ENCODE assay signal across 1 cellular context in the genomic region with DNA sequence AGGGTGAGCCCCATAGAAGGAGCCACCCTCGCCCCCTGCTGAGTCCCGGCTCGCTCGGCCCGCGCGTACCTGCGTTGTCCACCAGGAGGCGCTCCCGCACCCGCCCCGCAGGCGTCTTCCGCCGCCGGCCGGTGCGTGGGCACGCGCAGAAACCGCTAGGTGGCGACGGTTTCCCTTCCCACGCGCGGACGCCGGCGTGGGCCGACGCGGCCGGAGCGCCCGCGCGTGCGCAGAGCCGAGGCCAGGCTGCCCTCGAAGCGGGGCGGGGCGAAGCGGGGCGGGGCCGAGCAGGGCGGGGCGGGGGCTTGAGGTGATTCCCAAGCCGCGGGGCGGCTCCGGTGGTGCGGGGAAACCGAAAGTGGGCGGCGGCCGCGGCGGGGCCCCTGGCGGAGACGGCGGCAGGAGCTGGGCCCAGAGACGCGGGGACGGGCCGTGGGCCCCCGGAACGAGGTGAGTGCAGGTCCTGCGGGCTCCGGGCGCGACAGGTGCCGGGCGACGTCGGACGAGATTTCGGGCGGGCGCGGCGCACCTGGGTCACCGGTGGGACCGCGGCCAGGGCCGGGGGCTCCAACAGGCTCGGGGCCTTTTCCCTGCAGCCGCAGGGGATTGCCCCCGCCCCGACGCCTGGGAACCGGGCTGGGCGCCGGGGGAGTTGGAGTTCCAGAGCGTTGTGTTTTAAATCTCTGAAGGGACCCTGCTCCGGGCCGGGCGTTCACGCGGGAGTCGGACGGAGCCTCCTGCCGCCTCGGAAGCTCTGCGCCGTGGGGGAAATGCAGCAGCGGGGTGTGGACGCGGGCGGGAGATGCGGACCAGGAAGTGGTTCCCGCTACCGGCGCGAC.
TF ChIP-seq lines count a peak whose summit lies in the region.

A gene with protein sequence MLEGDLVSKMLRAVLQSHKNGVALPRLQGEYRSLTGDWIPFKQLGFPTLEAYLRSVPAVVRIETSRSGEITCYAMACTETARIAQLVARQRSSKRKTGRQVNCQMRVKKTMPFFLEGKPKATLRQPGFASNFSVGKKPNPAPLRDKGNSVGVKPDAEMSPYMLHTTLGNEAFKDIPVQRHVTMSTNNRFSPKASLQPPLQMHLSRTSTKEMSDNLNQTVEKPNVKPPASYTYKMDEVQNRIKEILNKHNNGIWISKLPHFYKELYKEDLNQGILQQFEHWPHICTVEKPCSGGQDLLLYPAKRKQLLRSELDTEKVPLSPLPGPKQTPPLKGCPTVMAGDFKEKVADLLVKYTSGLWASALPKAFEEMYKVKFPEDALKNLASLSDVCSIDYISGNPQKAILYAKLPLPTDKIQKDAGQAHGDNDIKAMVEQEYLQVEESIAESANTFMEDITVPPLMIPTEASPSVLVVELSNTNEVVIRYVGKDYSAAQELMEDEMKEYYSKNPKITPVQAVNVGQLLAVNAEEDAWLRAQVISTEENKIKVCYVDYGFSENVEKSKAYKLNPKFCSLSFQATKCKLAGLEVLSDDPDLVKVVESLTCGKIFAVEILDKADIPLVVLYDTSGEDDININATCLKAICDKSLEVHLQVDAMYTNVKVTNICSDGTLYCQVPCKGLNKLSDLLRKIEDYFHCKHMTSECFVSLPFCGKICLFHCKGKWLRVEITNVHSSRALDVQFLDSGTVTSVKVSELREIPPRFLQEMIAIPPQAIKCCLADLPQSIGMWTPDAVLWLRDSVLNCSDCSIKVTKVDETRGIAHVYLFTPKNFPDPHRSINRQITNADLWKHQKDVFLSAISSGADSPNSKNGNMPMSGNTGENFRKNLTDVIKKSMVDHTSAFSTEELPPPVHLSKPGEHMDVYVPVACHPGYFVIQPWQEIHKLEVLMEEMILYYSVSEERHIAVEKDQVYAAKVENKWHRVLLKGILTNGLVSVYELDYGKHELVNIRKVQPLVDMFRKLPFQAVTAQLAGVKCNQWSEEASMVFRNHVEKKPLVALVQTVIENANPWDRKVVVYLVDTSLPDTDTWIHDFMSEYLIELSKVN (plus strand): TSS at position 308 of the 839 bp plus-strand sequence. CDS start 16,370 bp downstream, outside the sequence.

TF ChIP-seq in SK-N-SH, 30 proteins besides CTCF, POLR2A, EP300 and RAD21 (continued from another document):
- TF ChIP-seq SMC3 (IDR thresholded peaks at IDR 0.05; ENCODE audit: low read depth, low read length) = peak; percentile 88
- TF ChIP-seq, protein P1, sequence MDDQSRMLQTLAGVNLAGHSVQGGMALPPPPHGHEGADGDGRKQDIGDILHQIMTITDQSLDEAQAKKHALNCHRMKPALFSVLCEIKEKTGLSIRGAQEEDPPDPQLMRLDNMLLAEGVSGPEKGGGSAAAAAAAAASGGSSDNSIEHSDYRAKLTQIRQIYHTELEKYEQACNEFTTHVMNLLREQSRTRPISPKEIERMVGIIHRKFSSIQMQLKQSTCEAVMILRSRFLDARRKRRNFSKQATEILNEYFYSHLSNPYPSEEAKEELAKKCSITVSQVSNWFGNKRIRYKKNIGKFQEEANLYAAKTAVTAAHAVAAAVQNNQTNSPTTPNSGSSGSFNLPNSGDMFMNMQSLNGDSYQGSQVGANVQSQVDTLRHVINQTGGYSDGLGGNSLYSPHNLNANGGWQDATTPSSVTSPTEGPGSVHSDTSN (IDR thresholded peaks at IDR 0.05) = no peak
- TF ChIP-seq RXRA (IDR thresholded peaks at IDR 0.05; ENCODE audit: borderline replicate concordance, low read depth) = no peak
- TF ChIP-seq, protein P2, sequence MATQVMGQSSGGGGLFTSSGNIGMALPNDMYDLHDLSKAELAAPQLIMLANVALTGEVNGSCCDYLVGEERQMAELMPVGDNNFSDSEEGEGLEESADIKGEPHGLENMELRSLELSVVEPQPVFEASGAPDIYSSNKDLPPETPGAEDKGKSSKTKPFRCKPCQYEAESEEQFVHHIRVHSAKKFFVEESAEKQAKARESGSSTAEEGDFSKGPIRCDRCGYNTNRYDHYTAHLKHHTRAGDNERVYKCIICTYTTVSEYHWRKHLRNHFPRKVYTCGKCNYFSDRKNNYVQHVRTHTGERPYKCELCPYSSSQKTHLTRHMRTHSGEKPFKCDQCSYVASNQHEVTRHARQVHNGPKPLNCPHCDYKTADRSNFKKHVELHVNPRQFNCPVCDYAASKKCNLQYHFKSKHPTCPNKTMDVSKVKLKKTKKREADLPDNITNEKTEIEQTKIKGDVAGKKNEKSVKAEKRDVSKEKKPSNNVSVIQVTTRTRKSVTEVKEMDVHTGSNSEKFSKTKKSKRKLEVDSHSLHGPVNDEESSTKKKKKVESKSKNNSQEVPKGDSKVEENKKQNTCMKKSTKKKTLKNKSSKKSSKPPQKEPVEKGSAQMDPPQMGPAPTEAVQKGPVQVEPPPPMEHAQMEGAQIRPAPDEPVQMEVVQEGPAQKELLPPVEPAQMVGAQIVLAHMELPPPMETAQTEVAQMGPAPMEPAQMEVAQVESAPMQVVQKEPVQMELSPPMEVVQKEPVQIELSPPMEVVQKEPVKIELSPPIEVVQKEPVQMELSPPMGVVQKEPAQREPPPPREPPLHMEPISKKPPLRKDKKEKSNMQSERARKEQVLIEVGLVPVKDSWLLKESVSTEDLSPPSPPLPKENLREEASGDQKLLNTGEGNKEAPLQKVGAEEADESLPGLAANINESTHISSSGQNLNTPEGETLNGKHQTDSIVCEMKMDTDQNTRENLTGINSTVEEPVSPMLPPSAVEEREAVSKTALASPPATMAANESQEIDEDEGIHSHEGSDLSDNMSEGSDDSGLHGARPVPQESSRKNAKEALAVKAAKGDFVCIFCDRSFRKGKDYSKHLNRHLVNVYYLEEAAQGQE (IDR thresholded peaks at IDR 0.05; ENCODE audit: low read depth, low read length) = peak; percentile 47; the same call in 1 of the 2 replicates
- TF ChIP-seq, protein P3, sequence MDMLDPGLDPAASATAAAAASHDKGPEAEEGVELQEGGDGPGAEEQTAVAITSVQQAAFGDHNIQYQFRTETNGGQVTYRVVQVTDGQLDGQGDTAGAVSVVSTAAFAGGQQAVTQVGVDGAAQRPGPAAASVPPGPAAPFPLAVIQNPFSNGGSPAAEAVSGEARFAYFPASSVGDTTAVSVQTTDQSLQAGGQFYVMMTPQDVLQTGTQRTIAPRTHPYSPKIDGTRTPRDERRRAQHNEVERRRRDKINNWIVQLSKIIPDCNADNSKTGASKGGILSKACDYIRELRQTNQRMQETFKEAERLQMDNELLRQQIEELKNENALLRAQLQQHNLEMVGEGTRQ (IDR thresholded peaks at IDR 0.05; ENCODE audit: borderline replicate concordance, low read depth, low read length) = no peak
- TF ChIP-seq JUND (IDR thresholded peaks at IDR 0.05) = no peak
- TF ChIP-seq TEAD4 (IDR thresholded peaks at IDR 0.05; ENCODE audit: borderline replicate concordance, insufficient read depth) = no peak
- TF ChIP-seq, protein P4, sequence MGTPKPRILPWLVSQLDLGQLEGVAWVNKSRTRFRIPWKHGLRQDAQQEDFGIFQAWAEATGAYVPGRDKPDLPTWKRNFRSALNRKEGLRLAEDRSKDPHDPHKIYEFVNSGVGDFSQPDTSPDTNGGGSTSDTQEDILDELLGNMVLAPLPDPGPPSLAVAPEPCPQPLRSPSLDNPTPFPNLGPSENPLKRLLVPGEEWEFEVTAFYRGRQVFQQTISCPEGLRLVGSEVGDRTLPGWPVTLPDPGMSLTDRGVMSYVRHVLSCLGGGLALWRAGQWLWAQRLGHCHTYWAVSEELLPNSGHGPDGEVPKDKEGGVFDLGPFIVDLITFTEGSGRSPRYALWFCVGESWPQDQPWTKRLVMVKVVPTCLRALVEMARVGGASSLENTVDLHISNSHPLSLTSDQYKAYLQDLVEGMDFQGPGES (IDR thresholded peaks at IDR 0.05; ENCODE audit: low read depth, low read length) = no peak
- no peak for TF ChIP-seq FOXM1 (IDR thresholded peaks at IDR 0.05; ENCODE audit: low read depth)
- TF ChIP-seq, protein P5, sequence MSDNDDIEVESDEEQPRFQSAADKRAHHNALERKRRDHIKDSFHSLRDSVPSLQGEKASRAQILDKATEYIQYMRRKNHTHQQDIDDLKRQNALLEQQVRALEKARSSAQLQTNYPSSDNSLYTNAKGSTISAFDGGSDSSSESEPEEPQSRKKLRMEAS (IDR thresholded peaks at IDR 0.05; ENCODE audit: low read depth) = peak; percentile 37; the same call in 1 of the 2 replicates
- peak; percentile 44 for TF ChIP-seq CHD2 (IDR thresholded peaks at IDR 0.05; ENCODE audit: low read length, partially characterized antibody)
- TF ChIP-seq ELF1 (IDR thresholded peaks at IDR 0.05) = peak; percentile 68
- no peak for TF ChIP-seq POLR2AphosphoS5 (IDR thresholded peaks at IDR 0.05; ENCODE audit: low read depth, low read length)
- TF ChIP-seq MXI1 (IDR thresholded peaks at IDR 0.05; ENCODE audit: low read depth, low read length) = no peak
- peak; percentile 39; the same call in 1 of the 2 replicates for TF ChIP-seq TAF1 (IDR thresholded peaks at IDR 0.05; ENCODE audit: borderline replicate concordance, low read depth, low read length)
- TF ChIP-seq MEF2A (IDR thresholded peaks at IDR 0.05; ENCODE audit: borderline replicate concordance, low read depth) = no peak
- no peak for TF ChIP-seq FOXJ3 (CRISPR knock-in tag; IDR thresholded peaks at IDR 0.05)
- TF ChIP-seq FOSL2 (IDR thresholded peaks at IDR 0.05; ENCODE audit: borderline replicate concordance, low read depth) = no peak
TF ChIP-seq in SK-N-SH: peak in this region for 10.
